8 cellular contexts compared by ENCODE assay signal in the genomic region with DNA sequence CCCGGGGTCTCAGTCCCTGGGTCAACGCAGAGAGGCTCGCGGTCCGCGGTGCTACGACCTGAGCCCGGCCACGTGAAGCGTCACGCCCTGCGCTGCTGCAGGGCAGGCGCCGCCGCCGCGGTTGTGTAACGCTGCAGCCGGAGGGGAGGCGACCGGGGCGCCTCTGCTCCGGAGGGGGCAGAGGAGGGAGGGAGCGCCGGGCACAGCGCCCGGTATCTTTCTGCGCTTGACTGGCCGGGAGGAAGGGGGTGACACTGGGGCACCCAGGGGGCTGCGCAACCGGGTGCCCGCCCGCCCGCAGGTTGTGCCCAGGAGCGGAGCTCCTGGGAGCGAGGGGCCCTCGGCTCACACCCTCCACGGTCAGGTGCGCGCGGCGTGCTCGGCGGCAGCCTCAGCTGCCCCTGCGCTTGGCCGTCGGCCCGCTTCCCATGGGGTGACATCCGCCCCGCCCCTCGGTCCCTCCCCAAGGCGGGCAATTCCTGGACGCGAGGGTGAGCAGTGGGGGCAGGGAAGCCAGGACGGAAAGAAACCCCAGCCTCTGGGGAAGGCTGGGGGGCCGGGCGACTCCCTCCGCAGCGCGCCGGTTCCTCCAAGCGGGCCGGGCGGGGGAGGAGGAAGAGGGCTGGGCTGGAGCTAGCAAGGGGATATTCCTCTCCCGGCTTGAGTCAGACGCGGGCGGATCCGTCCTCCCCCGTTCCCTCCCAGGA. TPM values are rescaled to one million over a fixed set of nuclear protein-coding genes. Genes with fewer than 3 reads are reported as not detected.
A peak's percentile ranks its signal among the peaks of the same experiment; 100 is the strongest.
DNase-seq lines count a peak whose midpoint lies in the region; ATAC-seq, FAIRE-seq and TF ChIP-seq lines count a peak whose summit lies in the region.

No MANE protein-coding gene starts in this region.

- dilution Hi-C loops in mammary epithelial cell (cut with HindIII; ENCODE audit: low sequenced_read_pairs), result no loop called here

- intact Hi-C loops in mammary epithelial cell (cut with micrococcal nuclease), result loop anchor here (1.0 to 5.0 kb wide), 4 partner anchors 48 to 219 kb away; partner anchors contain the start of gene ARL8B

- no peaks in the 10 kb centered on the region for H3K27me3 ChIP-seq in mammary epithelial cell (ENCODE audit: insufficient read depth, low read length)
- no peaks in the 10 kb centered on the region for H3K27me3 ChIP-seq in small intestine (ENCODE audit: control insufficient read depth in 2 of 2, insufficient read depth in 2 of 2, low read length in 2 of 2)

- peaks cover 57 to 66% (median 58%) of the 10 kb centered on the region in 3 donors for H3K27me3 Mint-ChIP-seq in immature natural killer cell (ENCODE audit: low read depth in 3 of 3)

- H3K4me3 ChIP-seq in mammary epithelial cell (replicated peaks in 1 of 3; ENCODE audit: insufficient read depth in 1 of 3, low read depth in 2 of 3, low read length in 3 of 3), result peak overlapping the region; percentile 37 to 61 (median 53)
- H3K4me3 ChIP-seq in small intestine (ENCODE audit: low read depth in 1 of 2, low read length in 2 of 2), result peak overlapping the region; percentile 63 to 82

- peak overlapping the region; percentile 96 for H3K27ac ChIP-seq in mammary epithelial cell (ENCODE audit: insufficient read depth, low read depth, low read length)
- peak overlapping the region; percentile 99 for H3K27ac ChIP-seq in small intestine (ENCODE audit: low read depth in 1 of 2, low read length in 1 of 2)

- peak overlapping the region; percentile 98 for H3K9ac ChIP-seq in mammary epithelial cell (ENCODE audit: insufficient read depth, low read length)

- peak overlapping the region; percentile 97 to 100 (median 100) for H3K4me3 Mint-ChIP-seq in immature natural killer cell

- CTCF ChIA-PET in mammary epithelial cell (lab: Charles Lee; ENCODE audit: low non-redundant PET), result interaction anchor here (0.6 to 2.4 kb wide), 6 partner anchors 22 to 267 kb away, joined by 3 to 18 read pairs (median 8); no protein-coding TSS in a partner anchor

- H3K4me1 Mint-ChIP-seq in immature natural killer cell, result peaks cover 60 to 68% of the 10 kb centered on the region in 2 donors

- no peak for FAIRE-seq in small intestine (lab: Jason Lieb, UNC)

- H3K9me3 ChIP-seq in mammary epithelial cell (replicated peaks; ENCODE audit: insufficient read depth, low read length) (no peaks in the 10 kb centered on the region), small intestine (ENCODE audit: control insufficient read depth, low read depth) (no peaks in the 10 kb centered on the region)

- H3K79me2 ChIP-seq in mammary epithelial cell (ENCODE audit: insufficient read depth, low read length), result peaks cover 41% of the 10 kb centered on the region

- no peak for TF ChIP-seq CTCF in mammary epithelial cell (conservative IDR thresholded peaks at IDR 0.05 in 1 of 2, IDR thresholded peaks at IDR 0.05 in 1 of 2; ENCODE audit: extremely low read depth in 1 of 2, insufficient read depth in 1 of 2, low read depth in 1 of 2, low read length in 2 of 2)

- BruUV-seq in mammary epithelial cell (replicated peaks; lab: Mats Ljungman, UMichigan), result no TSS peak

- peak overlapping the region; percentile 99 to 100 (median 99) for H3K27ac Mint-ChIP-seq in immature natural killer cell

- WGBS in mammary epithelial cell (ENCODE audit: low coverage, missing lambda C conversion rate), result 0% methylated on average over 1 of the region's 70 CpGs
- 0% methylated on average over 27 to 70 of the region's 70 CpGs for WGBS in small intestine, 3 donors

- H3K4me2 ChIP-seq in mammary epithelial cell (ENCODE audit: insufficient read depth, low read depth, low read length), result peak overlapping the region; percentile 94

- H3K36me3 Mint-ChIP-seq in immature natural killer cell, result peaks cover 27 to 34% (median 32%) of the 10 kb centered on the region in 3 donors

- peak; percentile 43 for ATAC-seq in HG02852 (IDR thresholded peaks at IDR 0.05; ENCODE audit: unreplicated experiment)

- H2AFZ ChIP-seq in mammary epithelial cell (ENCODE audit: low read depth, low read length), result peak overlapping the region; percentile 62

- DNase-seq in NCI-H187 (lab: John Stamatoyannopoulos, UW) (peak; percentile 25 to 38), NCI-H187 treated with DMSO at 0.1 percent for 48 hours (lab: John Stamatoyannopoulos, UW) (no peak), NCI-H2029 (lab: John Stamatoyannopoulos, UW) (peak; percentile 92), UCSD-AML1 (lab: John Stamatoyannopoulos, UW; ENCODE audit: unreplicated experiment) (peak; percentile 99), mammary epithelial cell (peak; percentile 100), immature natural killer cell (peak; percentile 88 to 90 (median 88)), small intestine (peak; percentile 95)

- in situ Hi-C loops in mammary epithelial cell (cut with MboI; ENCODE audit: low sequenced_read_pairs in 2 of 2), result loop anchor here in 1 of 2 donors (5.0 to 25.0 kb wide), 2 partner anchors 209 to 256 kb away; partner anchors contain the start of gene EDEM1

- H3K4me1 ChIP-seq in mammary epithelial cell (ENCODE audit: insufficient read depth, low read length), result peaks cover 26% of the 10 kb centered on the region
- H3K4me1 ChIP-seq in small intestine (ENCODE audit: control insufficient read depth in 2 of 2, insufficient read depth in 1 of 2, low read depth in 1 of 2, low read length in 1 of 2), result peaks cover 4 to 10% of the 10 kb centered on the region in 2 donors

- H3K36me3 ChIP-seq in mammary epithelial cell (ENCODE audit: insufficient read depth, low read length) (peaks cover 10% of the 10 kb centered on the region), small intestine (ENCODE audit: control insufficient read depth in 2 of 2, insufficient read depth in 2 of 2, low read length in 2 of 2) (peaks cover 0 to 4% of the 10 kb centered on the region in 2 donors)

- peaks cover 0 to 2% (median under 1%) of the 10 kb centered on the region in 6 donors for H3K9me3 Mint-ChIP-seq in immature natural killer cell

- H4K20me1 ChIP-seq in mammary epithelial cell (ENCODE audit: insufficient read depth, low read length), result no peaks in the 10 kb centered on the region

RNA-seq across cellular contexts. Expression of gene BHLHE40, which starts 0.8 kb away (rescaled TPM):
- 10 to 100 TPM; 61.7 to 78.7 TPM for total RNA-seq in mammary epithelial cell
- polyA plus RNA-seq in mammary epithelial cell, result 40.8 TPM
- polyA minus RNA-seq in mammary epithelial cell, result 105 TPM
- polyA plus RNA-seq in immature natural killer cell, result 10 to 100 TPM; 51.4 to 91.9 (median 64.4) TPM
- 10 to 100 TPM in 2 of 3 donors, 1 to 10 TPM in 1; 6.3 to 28.5 (median 10.8) TPM for polyA plus RNA-seq in small intestine
